In the genomic region with DNA sequence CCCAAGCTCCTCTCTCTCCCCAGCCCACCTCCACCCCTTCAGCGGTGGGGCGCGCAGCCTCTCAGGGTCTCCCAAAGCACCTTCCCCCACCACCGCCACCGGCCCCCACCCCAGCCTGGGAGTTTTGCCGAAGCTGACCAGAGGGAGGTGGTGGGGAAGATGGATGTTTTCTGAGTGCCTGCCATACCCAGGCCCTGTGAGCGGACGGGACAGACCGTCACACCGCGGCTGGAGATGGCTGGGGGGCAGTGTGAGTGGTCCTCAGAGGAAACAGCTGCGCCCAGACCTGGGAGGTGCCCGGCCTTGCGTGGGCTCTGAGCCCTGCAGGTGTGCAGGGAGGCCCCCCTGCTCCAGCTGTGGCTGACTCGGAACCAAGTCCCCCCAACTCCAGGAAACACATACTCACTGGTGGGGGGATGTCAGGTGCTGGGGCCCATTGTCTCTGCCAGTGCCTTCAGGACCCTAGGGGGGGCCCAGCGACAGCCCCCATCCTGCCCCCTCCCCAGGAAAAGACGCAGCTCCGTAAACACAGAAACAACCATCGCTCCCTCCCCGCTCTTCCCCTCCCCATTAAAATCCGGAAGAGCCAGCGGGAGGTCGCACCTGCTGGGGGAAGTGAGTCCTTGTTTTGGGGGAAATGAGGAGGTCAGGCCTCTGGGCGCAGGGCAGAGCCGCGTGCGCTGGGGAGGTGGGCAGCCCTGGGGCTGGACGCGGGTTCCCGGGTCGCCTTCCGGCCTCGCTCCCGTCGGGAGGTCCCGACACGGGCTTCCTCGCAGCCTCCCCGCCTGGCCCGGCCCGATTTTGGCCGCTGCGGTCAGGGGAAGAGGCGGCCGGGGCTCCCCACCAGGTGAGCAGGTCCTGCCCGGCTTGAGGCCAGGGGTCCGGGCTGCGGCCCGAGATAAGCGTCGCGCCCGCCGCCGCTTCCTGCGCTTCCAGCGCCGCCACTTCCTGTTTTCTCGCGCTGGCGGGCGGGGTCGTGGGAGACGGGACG, we compare ENCODE assay signal across 9 cellular contexts. TPM values are rescaled to one million over a fixed set of nuclear protein-coding genes. Genes with fewer than 3 reads are reported as not detected.
DNase-seq lines count a peak whose midpoint lies in the region; ATAC-seq and TF ChIP-seq lines count a peak whose summit lies in the region.
"Had no signal": no experiment of that assay in that cellular context is flagged by ENCODE, and none has a peak within 500 bp of the region (broad histone marks: within the 10 kb centered on the region; RNA-seq: fewer than 3 reads in every experiment).

No MANE protein-coding gene starts in this region.

- TF ChIP-seq POLR2A in esophagus muscularis mucosa (IDR thresholded peaks at IDR 0.05; ENCODE audit: low read depth) (no peak), spleen (IDR thresholded peaks at IDR 0.05) (no peak)

- H3K27ac ChIP-seq in esophagus muscularis mucosa (replicated peaks in 1 of 4) (peak overlapping the region in 3 of 4 donors; percentile 65 to 75 (median 71)), spleen (peak overlapping the region; percentile 76 to 90 (median 84))

- no peak for TF ChIP-seq CTCF in esophagus muscularis mucosa (IDR thresholded peaks at IDR 0.05)
- no peak for TF ChIP-seq CTCF in spleen (IDR thresholded peaks at IDR 0.05 in 8 of 11, conservative IDR thresholded peaks at IDR 0.05 in 3 of 11)

- H3K36me3 ChIP-seq in esophagus muscularis mucosa (peaks cover 0 to 9% (median 0%) of the 10 kb centered on the region in 4 donors), spleen (peaks cover 0 to 3% (median 0%) of the 10 kb centered on the region in 6 donors)

- no peak for TF ChIP-seq EP300 in esophagus muscularis mucosa (IDR thresholded peaks at IDR 0.05)

- no peaks in the 10 kb centered on the region for H3K9me3 ChIP-seq in esophagus muscularis mucosa
- H3K9me3 ChIP-seq in spleen: no peaks in the 10 kb centered on the region

- intact Hi-C loops in esophagus muscularis mucosa (cut with DNase I): no loop called here
- intact Hi-C loops in spleen (cut with DNase I; ENCODE audit: low total_unique reads): no loop called here
- intact Hi-C loops in posterior cingulate gyrus (cut with DNase I): no loop called here

- ATAC-seq in GM18870 (IDR thresholded peaks at IDR 0.05; ENCODE audit: unreplicated experiment) (no peak), HG02938 (IDR thresholded peaks at IDR 0.05; ENCODE audit: unreplicated experiment) (no peak)
- ATAC-seq: left lobe of liver had no signal

- H3K4me3 ChIP-seq in esophagus muscularis mucosa: peak overlapping the region; percentile 43 to 56 (median 47)
- H3K4me3 ChIP-seq in spleen: peak overlapping the region; percentile 31 to 71 (median 46)

- H3K4me1 ChIP-seq in esophagus muscularis mucosa: peaks cover 37 to 60% (median 53%) of the 10 kb centered on the region in 4 donors
- H3K4me1 ChIP-seq in spleen: peaks cover 29 to 94% (median 64%) of the 10 kb centered on the region in 6 donors

- H3K27me3 ChIP-seq in esophagus muscularis mucosa (peaks cover 3 to 99% (median 54%) of the 10 kb centered on the region in 4 donors), spleen (replicated peaks in 1 of 7) (peaks cover 0 to 73% (median 10%) of the 10 kb centered on the region in 7 donors)

- DNase-seq in NCI-H146 (lab: John Stamatoyannopoulos, UW) (peak; percentile 29), NCI-H146 treated with DMSO at 0.1 percent for 48 hours (lab: John Stamatoyannopoulos, UW; ENCODE audit: unreplicated experiment) (no peak), esophagus muscularis mucosa (ENCODE audit: extremely low spot score) (no peak), spleen (peak; percentile 83), posterior cingulate gyrus (no peak)

- 7% methylated on average over 7 of the region's 65 CpGs for WGBS in esophagus muscularis mucosa
- WGBS in spleen, 5 donors: 3 to 36% (median 4%) methylated on average over 6 to 65 of the region's 65 CpGs

TF ChIP-seq in PFSK-1, 5 proteins besides CTCF, POLR2A, EP300 and RAD21:
- TF ChIP-seq, protein P1, sequence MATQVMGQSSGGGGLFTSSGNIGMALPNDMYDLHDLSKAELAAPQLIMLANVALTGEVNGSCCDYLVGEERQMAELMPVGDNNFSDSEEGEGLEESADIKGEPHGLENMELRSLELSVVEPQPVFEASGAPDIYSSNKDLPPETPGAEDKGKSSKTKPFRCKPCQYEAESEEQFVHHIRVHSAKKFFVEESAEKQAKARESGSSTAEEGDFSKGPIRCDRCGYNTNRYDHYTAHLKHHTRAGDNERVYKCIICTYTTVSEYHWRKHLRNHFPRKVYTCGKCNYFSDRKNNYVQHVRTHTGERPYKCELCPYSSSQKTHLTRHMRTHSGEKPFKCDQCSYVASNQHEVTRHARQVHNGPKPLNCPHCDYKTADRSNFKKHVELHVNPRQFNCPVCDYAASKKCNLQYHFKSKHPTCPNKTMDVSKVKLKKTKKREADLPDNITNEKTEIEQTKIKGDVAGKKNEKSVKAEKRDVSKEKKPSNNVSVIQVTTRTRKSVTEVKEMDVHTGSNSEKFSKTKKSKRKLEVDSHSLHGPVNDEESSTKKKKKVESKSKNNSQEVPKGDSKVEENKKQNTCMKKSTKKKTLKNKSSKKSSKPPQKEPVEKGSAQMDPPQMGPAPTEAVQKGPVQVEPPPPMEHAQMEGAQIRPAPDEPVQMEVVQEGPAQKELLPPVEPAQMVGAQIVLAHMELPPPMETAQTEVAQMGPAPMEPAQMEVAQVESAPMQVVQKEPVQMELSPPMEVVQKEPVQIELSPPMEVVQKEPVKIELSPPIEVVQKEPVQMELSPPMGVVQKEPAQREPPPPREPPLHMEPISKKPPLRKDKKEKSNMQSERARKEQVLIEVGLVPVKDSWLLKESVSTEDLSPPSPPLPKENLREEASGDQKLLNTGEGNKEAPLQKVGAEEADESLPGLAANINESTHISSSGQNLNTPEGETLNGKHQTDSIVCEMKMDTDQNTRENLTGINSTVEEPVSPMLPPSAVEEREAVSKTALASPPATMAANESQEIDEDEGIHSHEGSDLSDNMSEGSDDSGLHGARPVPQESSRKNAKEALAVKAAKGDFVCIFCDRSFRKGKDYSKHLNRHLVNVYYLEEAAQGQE (IDR thresholded peaks at IDR 0.05; ENCODE audit: insufficient read depth in 1 of 2, low read depth in 2 of 2, low read length in 2 of 2): no peak
- peak; percentile 25 for TF ChIP-seq FOXP2 (optimal IDR thresholded peaks at IDR 0.05; ENCODE audit: borderline replicate concordance, extremely low read depth, extremely low read length, insufficient read depth)
- TF ChIP-seq POLR2AphosphoS5 (IDR thresholded peaks at IDR 0.05; ENCODE audit: low read depth, low read length): no peak
- TF ChIP-seq TAF1 (IDR thresholded peaks at IDR 0.05; ENCODE audit: borderline replicate concordance, insufficient read depth, low read length): no peak
TF ChIP-seq in PFSK-1: peak in this region for 1.

RNA-seq across cellular contexts. Expression of a gene that starts 6.1 kb away (rescaled TPM):
- 0.67 TPM for polyA plus RNA-seq in PFSK-1 (2012; ENCODE audit: insufficient read length, low read depth)
- total RNA-seq in esophagus muscularis mucosa (1 to 10 TPM in 1 of 4 donors, under 1 TPM in 3; 0.17 to 1.6 (median 0.32) TPM), spleen (1 to 10 TPM in 5 of 7 donors, under 1 TPM in 2; 0.85 to 3.4 (median 2.0) TPM)
- 1 to 10 TPM; 1.5 to 3.9 (median 1.9) TPM for polyA plus RNA-seq in spleen

RNA-seq across cellular contexts. Expression of a gene that starts 7.4 kb away (rescaled TPM):
- polyA plus RNA-seq in PFSK-1 (2012; ENCODE audit: insufficient read length, low read depth): 13.3 TPM
- total RNA-seq in esophagus muscularis mucosa: 10 to 100 TPM in 2 of 4 donors, 1 to 10 TPM in 2; 5.6 to 19.0 (median 12.8) TPM
- 10 to 100 TPM; 12.1 to 63.1 (median 42.0) TPM for total RNA-seq in spleen
- 10 to 100 TPM in 2 of 3 donors, 1 to 10 TPM in 1; 7.3 to 25.5 (median 22.3) TPM for polyA plus RNA-seq in spleen

RNA-seq across cellular contexts. Expression of a gene that starts 20.9 kb away (rescaled TPM):
- polyA plus RNA-seq in PFSK-1 (2012; ENCODE audit: insufficient read length, low read depth): 79.7 TPM
- total RNA-seq in esophagus muscularis mucosa (10 to 100 TPM; 22.8 to 59.0 (median 43.6) TPM), spleen (10 to 100 TPM; 18.6 to 60.8 (median 45.0) TPM)
- polyA plus RNA-seq in spleen: 10 to 100 TPM; 35.9 to 47.5 (median 41.5) TPM

RNA-seq across cellular contexts. Expression of a gene that starts 37.2 kb away (rescaled TPM):
- 29.2 TPM for polyA plus RNA-seq in PFSK-1 (2012; ENCODE audit: insufficient read length, low read depth)
- total RNA-seq in esophagus muscularis mucosa (10 to 100 TPM; 11.4 to 17.7 (median 12.7) TPM), spleen (100 to 1,000 TPM in 4 of 7 donors, 10 to 100 TPM in 3; 91.6 to 186 (median 107) TPM)
- polyA plus RNA-seq in spleen: 100 to 1,000 TPM in 1 of 3 donors, 10 to 100 TPM in 2; 80.4 to 125 (median 82.0) TPM

RNA-seq across cellular contexts. Expression of a gene that starts 37.8 kb away (rescaled TPM):
- 1.2 TPM for polyA plus RNA-seq in PFSK-1 (2012; ENCODE audit: insufficient read length, low read depth)
- 1 to 10 TPM in 1 of 4 donors, under 1 TPM in 3; 0.42 to 1.4 (median 0.87) TPM for total RNA-seq in esophagus muscularis mucosa
- total RNA-seq in spleen: 1 to 10 TPM; 3.7 to 7.9 (median 5.1) TPM
- polyA plus RNA-seq in spleen: 1 to 10 TPM; 1.9 to 4.9 (median 2.5) TPM

Comparison
In these comparisons a context has a peak if more than half of its experiments do, and no peak if none do; other contexts are left out.
1. DNase-seq: peak in NCI-H146 (single experiment) and spleen (single experiment); none in NCI-H146 treated with DMSO at 0.1 percent for 48 hours (single experiment), esophagus muscularis mucosa (single experiment) and posterior cingulate gyrus (0 of 10).